Comparison of ENCODE assay signal across 1 cellular context in the genomic region with DNA sequence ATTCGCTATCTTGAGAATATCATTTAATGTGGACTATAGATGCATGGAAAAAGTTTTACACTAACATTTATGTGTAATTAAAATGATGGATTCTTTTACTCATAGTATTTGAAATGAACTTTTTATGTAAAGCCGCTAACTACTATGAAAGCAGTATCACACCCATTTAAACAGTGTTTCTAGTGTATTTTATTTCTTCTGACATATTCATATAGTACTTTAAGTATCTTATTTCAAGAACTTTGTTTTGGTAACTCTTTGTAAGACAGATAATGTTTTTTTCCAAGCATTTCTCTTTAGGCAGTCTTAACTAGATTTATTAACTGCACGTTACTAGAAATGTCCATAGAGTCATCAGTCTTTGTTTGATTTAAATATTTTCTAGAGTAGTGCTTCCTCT.
TF ChIP-seq lines count a peak whose summit lies in the region.

No MANE protein-coding gene starts in this region.

TF ChIP-seq in HEK293, 187 proteins besides CTCF, POLR2A, EP300 and RAD21 (continued from another document):
- TF ChIP-seq, protein P1, sequence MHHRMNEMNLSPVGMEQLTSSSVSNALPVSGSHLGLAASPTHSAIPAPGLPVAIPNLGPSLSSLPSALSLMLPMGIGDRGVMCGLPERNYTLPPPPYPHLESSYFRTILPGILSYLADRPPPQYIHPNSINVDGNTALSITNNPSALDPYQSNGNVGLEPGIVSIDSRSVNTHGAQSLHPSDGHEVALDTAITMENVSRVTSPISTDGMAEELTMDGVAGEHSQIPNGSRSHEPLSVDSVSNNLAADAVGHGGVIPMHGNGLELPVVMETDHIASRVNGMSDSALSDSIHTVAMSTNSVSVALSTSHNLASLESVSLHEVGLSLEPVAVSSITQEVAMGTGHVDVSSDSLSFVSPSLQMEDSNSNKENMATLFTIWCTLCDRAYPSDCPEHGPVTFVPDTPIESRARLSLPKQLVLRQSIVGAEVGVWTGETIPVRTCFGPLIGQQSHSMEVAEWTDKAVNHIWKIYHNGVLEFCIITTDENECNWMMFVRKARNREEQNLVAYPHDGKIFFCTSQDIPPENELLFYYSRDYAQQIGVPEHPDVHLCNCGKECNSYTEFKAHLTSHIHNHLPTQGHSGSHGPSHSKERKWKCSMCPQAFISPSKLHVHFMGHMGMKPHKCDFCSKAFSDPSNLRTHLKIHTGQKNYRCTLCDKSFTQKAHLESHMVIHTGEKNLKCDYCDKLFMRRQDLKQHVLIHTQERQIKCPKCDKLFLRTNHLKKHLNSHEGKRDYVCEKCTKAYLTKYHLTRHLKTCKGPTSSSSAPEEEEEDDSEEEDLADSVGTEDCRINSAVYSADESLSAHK (tag by site-specific recombination; IDR thresholded peaks at IDR 0.05): peak; percentile 75
- TF ChIP-seq ZNF48 (tag by site-specific recombination; IDR thresholded peaks at IDR 0.05) (no peak), IKZF3 (tag by site-specific recombination; IDR thresholded peaks at IDR 0.05) (peak; percentile 71), WT1 (tag by site-specific recombination; IDR thresholded peaks at IDR 0.05) (0 out of 2 replicates have a peak, but pooled peaks have one; percentile 49), ZBTB21 (tag by site-specific recombination; IDR thresholded peaks at IDR 0.05) (no peak), KLF10 (tag by site-specific recombination; IDR thresholded peaks at IDR 0.05) (0 out of 2 replicates have a peak, but pooled peaks have one; percentile 23), ZNF843 (tag by site-specific recombination; IDR thresholded peaks at IDR 0.05) (peak; percentile 90), SCRT1 (tag by site-specific recombination; IDR thresholded peaks at IDR 0.05; ENCODE audit: borderline replicate concordance) (0 out of 2 replicates have a peak, but pooled peaks have one; percentile 40)
- TF ChIP-seq, protein P2, sequence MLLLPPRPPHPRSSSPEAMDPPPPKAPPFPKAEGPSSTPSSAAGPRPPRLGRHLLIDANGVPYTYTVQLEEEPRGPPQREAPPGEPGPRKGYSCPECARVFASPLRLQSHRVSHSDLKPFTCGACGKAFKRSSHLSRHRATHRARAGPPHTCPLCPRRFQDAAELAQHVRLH (tag by site-specific recombination; IDR thresholded peaks at IDR 0.05): no peak
- TF ChIP-seq, protein P3, sequence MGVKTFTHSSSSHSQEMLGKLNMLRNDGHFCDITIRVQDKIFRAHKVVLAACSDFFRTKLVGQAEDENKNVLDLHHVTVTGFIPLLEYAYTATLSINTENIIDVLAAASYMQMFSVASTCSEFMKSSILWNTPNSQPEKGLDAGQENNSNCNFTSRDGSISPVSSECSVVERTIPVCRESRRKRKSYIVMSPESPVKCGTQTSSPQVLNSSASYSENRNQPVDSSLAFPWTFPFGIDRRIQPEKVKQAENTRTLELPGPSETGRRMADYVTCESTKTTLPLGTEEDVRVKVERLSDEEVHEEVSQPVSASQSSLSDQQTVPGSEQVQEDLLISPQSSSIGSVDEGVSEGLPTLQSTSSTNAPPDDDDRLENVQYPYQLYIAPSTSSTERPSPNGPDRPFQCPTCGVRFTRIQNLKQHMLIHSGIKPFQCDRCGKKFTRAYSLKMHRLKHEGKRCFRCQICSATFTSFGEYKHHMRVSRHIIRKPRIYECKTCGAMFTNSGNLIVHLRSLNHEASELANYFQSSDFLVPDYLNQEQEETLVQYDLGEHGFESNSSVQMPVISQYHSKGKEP (tag by site-specific recombination; IDR thresholded peaks at IDR 0.05): peak; percentile 11; the same call in 1 of the 2 replicates
- TF ChIP-seq, protein P4, sequence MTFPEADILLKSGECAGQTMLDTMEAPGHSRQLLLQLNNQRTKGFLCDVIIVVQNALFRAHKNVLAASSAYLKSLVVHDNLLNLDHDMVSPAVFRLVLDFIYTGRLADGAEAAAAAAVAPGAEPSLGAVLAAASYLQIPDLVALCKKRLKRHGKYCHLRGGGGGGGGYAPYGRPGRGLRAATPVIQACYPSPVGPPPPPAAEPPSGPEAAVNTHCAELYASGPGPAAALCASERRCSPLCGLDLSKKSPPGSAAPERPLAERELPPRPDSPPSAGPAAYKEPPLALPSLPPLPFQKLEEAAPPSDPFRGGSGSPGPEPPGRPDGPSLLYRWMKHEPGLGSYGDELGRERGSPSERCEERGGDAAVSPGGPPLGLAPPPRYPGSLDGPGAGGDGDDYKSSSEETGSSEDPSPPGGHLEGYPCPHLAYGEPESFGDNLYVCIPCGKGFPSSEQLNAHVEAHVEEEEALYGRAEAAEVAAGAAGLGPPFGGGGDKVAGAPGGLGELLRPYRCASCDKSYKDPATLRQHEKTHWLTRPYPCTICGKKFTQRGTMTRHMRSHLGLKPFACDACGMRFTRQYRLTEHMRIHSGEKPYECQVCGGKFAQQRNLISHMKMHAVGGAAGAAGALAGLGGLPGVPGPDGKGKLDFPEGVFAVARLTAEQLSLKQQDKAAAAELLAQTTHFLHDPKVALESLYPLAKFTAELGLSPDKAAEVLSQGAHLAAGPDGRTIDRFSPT (tag by site-specific recombination; IDR thresholded peaks at IDR 0.05): peak; percentile 77
